ENCODE assay signal across 8 cellular contexts in genomic region chr3:40971191-40972168, GRCh38.
DNase-seq lines count a peak whose midpoint lies in the region; ATAC-seq and TF ChIP-seq lines count a peak whose summit lies in the region.

No MANE protein-coding gene starts in this region.

- peaks cover 0 to 3% (median 0%) of the 10 kb centered on the region in 7 donors for H3K9me3 Mint-ChIP-seq in CD4-positive, CD25-positive, alpha-beta regulatory T cell

- peak; percentile 56 to 69 for ATAC-seq in CD4-positive, CD25-positive, alpha-beta regulatory T cell (ENCODE audit: low read depth in 2 of 2)
- peak; percentile 97 for ATAC-seq in GM19023 (IDR thresholded peaks at IDR 0.05; ENCODE audit: unreplicated experiment)
- ATAC-seq in HG03108 (IDR thresholded peaks at IDR 0.05; ENCODE audit: unreplicated experiment): peak; percentile 97
- peak; percentile 90 for ATAC-seq in body of pancreas
- ATAC-seq in left colon: peak; percentile 98

- peak; percentile 76 for TF ChIP-seq EP300 in stomach (IDR thresholded peaks at IDR 0.05)

- H3K27ac ChIP-seq in CD4-positive, CD25-positive, alpha-beta regulatory T cell (ENCODE audit: insufficient read depth, low read length, poor library complexity, severe bottlenecking): peak overlapping the region; percentile 19
- H3K27ac ChIP-seq in body of pancreas (peak overlapping the region; percentile 31 to 72 (median 56)), stomach (peak overlapping the region; percentile 62 to 81 (median 72))

- TF ChIP-seq CTCF in body of pancreas (IDR thresholded peaks at IDR 0.05): peak in 4 of 7 experiments; percentile 39 to 54 (median 41)
- TF ChIP-seq CTCF in stomach (IDR thresholded peaks at IDR 0.05): peak in 1 of 7 experiments; percentile 9

- H3K4me3 ChIP-seq in CD4-positive, CD25-positive, alpha-beta regulatory T cell (ENCODE audit: low read depth, low read length): no peak overlapping the region
- no peak overlapping the region for H3K4me3 ChIP-seq in body of pancreas
- H3K4me3 ChIP-seq in stomach: no peak overlapping the region

- H3K36me3 Mint-ChIP-seq in CD4-positive, CD25-positive, alpha-beta regulatory T cell: no peaks in the 10 kb centered on the region

- H3K9me3 ChIP-seq in CD4-positive, CD25-positive, alpha-beta regulatory T cell (ENCODE audit: control insufficient read depth in 2 of 2, low read length in 2 of 2): no peaks in the 10 kb centered on the region
- H3K9me3 ChIP-seq in body of pancreas (no peaks in the 10 kb centered on the region), stomach (no peaks in the 10 kb centered on the region)

- intact Hi-C loops in body of pancreas (cut with DNase I) (no loop called here), left colon (cut with DNase I, micrococcal nuclease) (no loop called here), stomach (cut with DNase I; ENCODE audit: low total_unique reads) (no loop called here)

- 20% methylated on average over 9 to 10 of the region's 10 CpGs for WGBS in body of pancreas, 2 donors
- WGBS in stomach, 5 donors: 17 to 22% (median 22%) methylated on average over 9 to 10 of the region's 10 CpGs

- H3K36me3 ChIP-seq in CD4-positive, CD25-positive, alpha-beta regulatory T cell (ENCODE audit: control insufficient read depth, insufficient read depth, low read length): no peaks in the 10 kb centered on the region
- no peaks in the 10 kb centered on the region for H3K36me3 ChIP-seq in body of pancreas (replicated peaks in 1 of 2; ENCODE audit: insufficient read depth in 1 of 2, low read depth in 2 of 2)
- no peaks in the 10 kb centered on the region for H3K36me3 ChIP-seq in stomach

- H3K27me3 Mint-ChIP-seq in CD4-positive, CD25-positive, alpha-beta regulatory T cell: no peaks in the 10 kb centered on the region

- H3K27me3 ChIP-seq in CD4-positive, CD25-positive, alpha-beta regulatory T cell (ENCODE audit: control insufficient read depth, insufficient read depth, low read length): no peaks in the 10 kb centered on the region
- no peaks in the 10 kb centered on the region for H3K27me3 ChIP-seq in body of pancreas
- no peaks in the 10 kb centered on the region for H3K27me3 ChIP-seq in stomach

- peak in 1 of 3 donors; percentile 61 for DNase-seq in CD4-positive, CD25-positive, alpha-beta regulatory T cell
- DNase-seq in NCI-H774 (lab: John Stamatoyannopoulos, UW): peak; percentile 16
- DNase-seq in body of pancreas: peak; percentile 50 to 86 (median 70)
- peak; percentile 47 to 81 for DNase-seq in left colon
- peak; percentile 47 for DNase-seq in stomach
- DNase-seq in NCI-H446 treated with DMSO at 0.1 percent for 48 hours (lab: John Stamatoyannopoulos, UW): no peak

- H3K4me3 Mint-ChIP-seq in CD4-positive, CD25-positive, alpha-beta regulatory T cell: peak overlapping the region in 2 of 4 donors; percentile 48 to 74

- H3K4me1 ChIP-seq in CD4-positive, CD25-positive, alpha-beta regulatory T cell (ENCODE audit: control insufficient read depth, insufficient read depth, low read length, poor library complexity, severe bottlenecking): peaks cover 11% of the 10 kb centered on the region
- H3K4me1 ChIP-seq in body of pancreas (peaks cover 21% of the 10 kb centered on the region), stomach (peaks cover 15 to 28% (median 21%) of the 10 kb centered on the region in 4 donors)

- peak overlapping the region; percentile 15 to 69 (median 68) for H3K27ac Mint-ChIP-seq in CD4-positive, CD25-positive, alpha-beta regulatory T cell

- TF ChIP-seq POLR2A in body of pancreas (IDR thresholded peaks at IDR 0.05) (peak in 1 of 3 donors; percentile 18), stomach (IDR thresholded peaks at IDR 0.05) (no peak)

- peaks cover 9 to 26% (median 17%) of the 10 kb centered on the region in 4 donors for H3K4me1 Mint-ChIP-seq in CD4-positive, CD25-positive, alpha-beta regulatory T cell

Comparison
In these comparisons a context has a peak if more than half of its experiments do, and no peak if none do; other contexts are left out.
1. H3K27ac ChIP-seq: peak in every context shown above with its lines; median percentile 72 in stomach; 56 in body of pancreas; 19 in CD4-positive, CD25-positive, alpha-beta regulatory T cell.